In the genomic region with DNA sequence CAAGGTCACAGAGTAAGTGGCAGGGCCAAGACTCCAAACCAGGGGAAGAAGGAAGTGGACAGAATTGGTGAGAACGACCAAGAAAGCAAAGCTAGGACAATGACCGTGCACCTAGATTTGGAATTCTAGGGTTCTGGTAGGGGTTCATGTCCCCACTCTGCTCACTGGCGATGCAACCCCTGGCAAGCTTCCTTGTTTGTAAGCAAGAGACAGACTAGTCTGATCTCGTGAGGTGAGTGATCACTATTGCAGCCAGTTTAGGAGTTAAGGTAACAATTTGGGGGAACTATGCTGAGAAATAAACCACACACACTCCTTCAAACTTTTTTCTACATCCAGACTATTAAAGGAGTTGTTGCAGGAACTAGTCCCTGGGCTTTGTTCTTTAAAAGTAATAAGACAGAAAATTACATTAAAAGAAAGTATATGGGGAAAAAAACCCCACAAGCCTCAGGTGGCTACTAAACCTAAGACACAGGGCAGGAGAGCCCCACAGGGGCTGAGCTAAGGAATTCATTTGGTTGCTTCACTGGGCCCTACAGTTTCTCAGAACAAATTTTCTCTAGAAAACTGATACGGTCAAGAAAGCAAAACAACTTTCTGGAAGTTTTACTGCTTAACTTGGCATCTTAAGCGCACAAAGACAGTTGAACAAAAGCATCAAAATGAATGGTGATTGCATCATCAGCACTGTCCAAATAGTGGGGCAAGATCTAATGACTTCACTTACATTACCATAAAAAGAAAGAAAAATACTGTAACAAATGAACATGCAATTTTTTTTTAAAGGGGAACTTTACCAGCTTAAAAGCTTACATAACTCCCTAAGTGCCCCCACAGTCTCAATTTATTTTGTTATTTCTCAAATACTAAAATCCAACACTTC, we compare ENCODE assay signal across 10 cellular contexts. TPM values are rescaled to one million over a fixed set of nuclear protein-coding genes. Genes with fewer than 3 reads are reported as not detected.
DNase-seq lines count a peak whose midpoint lies in the region; ATAC-seq lines count a peak whose summit lies in the region.
"Had no signal": no experiment of that assay in that cellular context is flagged by ENCODE, and none has a peak within 500 bp of the region (broad histone marks: within the 10 kb centered on the region; RNA-seq: fewer than 3 reads in every experiment).

No MANE protein-coding gene starts in this region.

- CTCF ChIA-PET in activated naive CD4-positive, alpha-beta T cell treated with anti-CD3 and anti-CD28 coated beads for 36 hours (lab: Charles Lee), result interaction anchor here (1.0 to 1.8 kb wide), 2 partner anchors 10 to 12 kb away, joined by 3 to 6 read pairs; no protein-coding TSS in a partner anchor

- peak; percentile 34 for DNase-seq in activated naive CD4-positive, alpha-beta T cell treated with anti-CD3 and anti-CD28 coated beads for 36 hours
- no peak for DNase-seq in activated naive CD4-positive, alpha-beta T cell treated with Interleukin-2 at 50 U/mL for 16 hours
- no peak for DNase-seq in activated naive CD4-positive, alpha-beta T cell treated with anti-CD3 and anti-CD28 coated beads, Interleukin-2, amount 50 U/mL, for 72 hours (ENCODE audit: low spot score in 2 of 2)
- no peak for DNase-seq in left ventricle myocardium superior
- DNase-seq in stimulated activated CD8-positive, alpha-beta memory T cell treated with anti-CD3 and anti-CD28 coated beads, Interleukin-4, amount 100 ng/mL, for 48 hours, result no peak
- no peak for DNase-seq in NCI-H2029 treated with DMSO at 0.1 percent for 48 hours (lab: John Stamatoyannopoulos, UW)
- DNase-seq: C1 segment of cervical spinal cord, occipital lobe had no signal

- ATAC-seq in activated naive CD4-positive, alpha-beta T cell treated with anti-CD3 and anti-CD28 coated beads, Interleukin-2, amount 50 U/mL, for 72 hours, result no peak
- ATAC-seq in left ventricle myocardium superior (peak; percentile 44), HG03135 (IDR thresholded peaks at IDR 0.05; ENCODE audit: unreplicated experiment) (no peak)

- intact Hi-C loops in activated naive CD4-positive, alpha-beta T cell treated with anti-CD3 and anti-CD28 coated beads for 36 hours (cut with micrococcal nuclease), result no loop called here
- intact Hi-C loops in left ventricle myocardium superior (cut with micrococcal nuclease), result no loop called here

- no peaks in the 10 kb centered on the region for H3K27me3 ChIP-seq in subcutaneous abdominal adipose tissue (ENCODE audit: control insufficient read depth in 5 of 5, insufficient read depth in 4 of 5, low read length in 5 of 5)

- H3K4me1 ChIP-seq in subcutaneous abdominal adipose tissue (ENCODE audit: control insufficient read depth in 5 of 5, insufficient read depth in 5 of 5, low read length in 5 of 5), result peaks cover 0 to 27% (median 12%) of the 10 kb centered on the region in 5 donors

- peak overlapping the region; percentile 60 for H3K27ac ChIP-seq in subcutaneous abdominal adipose tissue (ENCODE audit: low read depth, low read length)

- H3K4me1 Mint-ChIP-seq in activated naive CD4-positive, alpha-beta T cell treated with anti-CD3 and anti-CD28 coated beads for 36 hours (ENCODE audit: low read depth), result peaks cover 86% of the 10 kb centered on the region

- H3K9me3 ChIP-seq in subcutaneous abdominal adipose tissue (ENCODE audit: control insufficient read depth in 5 of 5, low read length in 5 of 5), result no peaks in the 10 kb centered on the region

- peaks cover 54% of the 10 kb centered on the region for H3K36me3 Mint-ChIP-seq in activated naive CD4-positive, alpha-beta T cell treated with anti-CD3 and anti-CD28 coated beads for 36 hours (ENCODE audit: low read depth)
- H3K36me3 Mint-ChIP-seq in activated naive CD4-positive, alpha-beta T cell treated with anti-CD3 and anti-CD28 coated beads, Interleukin-2, amount 50 U/mL, for 72 hours, result peaks cover 0 to 51% of the 10 kb centered on the region in 2 donors

- H3K36me3 ChIP-seq in subcutaneous abdominal adipose tissue (ENCODE audit: control insufficient read depth in 5 of 5, insufficient read depth in 5 of 5, low read length in 5 of 5), result peaks cover 6 to 40% (median 35%) of the 10 kb centered on the region in 5 donors

- H3K9ac ChIP-seq in subcutaneous abdominal adipose tissue (ENCODE audit: low read length in 5 of 5), result peak overlapping the region in 1 of 5 donors; percentile 12

- H3K4me3 Mint-ChIP-seq in activated naive CD4-positive, alpha-beta T cell treated with anti-CD3 and anti-CD28 coated beads for 36 hours, result no peak overlapping the region

- no peak overlapping the region for H3K4me3 ChIP-seq in subcutaneous abdominal adipose tissue (ENCODE audit: low read depth in 1 of 5, low read length in 5 of 5)

- H3K27ac Mint-ChIP-seq in activated naive CD4-positive, alpha-beta T cell treated with anti-CD3 and anti-CD28 coated beads for 36 hours, result peak overlapping the region; percentile 90
- peak overlapping the region; percentile 14 to 58 for H3K27ac Mint-ChIP-seq in activated naive CD4-positive, alpha-beta T cell treated with anti-CD3 and anti-CD28 coated beads, Interleukin-2, amount 50 U/mL, for 72 hours

- H3K9me3 Mint-ChIP-seq in activated naive CD4-positive, alpha-beta T cell treated with anti-CD3 and anti-CD28 coated beads for 36 hours, result no peaks in the 10 kb centered on the region
- H3K9me3 Mint-ChIP-seq in activated naive CD4-positive, alpha-beta T cell treated with anti-CD3 and anti-CD28 coated beads, Interleukin-2, amount 50 U/mL, for 72 hours, result no peaks in the 10 kb centered on the region

- no peaks in the 10 kb centered on the region for H3K27me3 Mint-ChIP-seq in activated naive CD4-positive, alpha-beta T cell treated with anti-CD3 and anti-CD28 coated beads for 36 hours (ENCODE audit: low read depth)

RNA-seq across cellular contexts. Expression of a gene that starts 47.8 kb away (rescaled TPM):
- total RNA-seq in activated naive CD4-positive, alpha-beta T cell treated with anti-CD3 and anti-CD28 coated beads for 36 hours, result 100 to 1,000 TPM; 215 to 229 TPM
- total RNA-seq in activated naive CD4-positive, alpha-beta T cell treated with anti-CD3 and anti-CD28 coated beads, Interleukin-2, amount 50 U/mL, for 72 hours, result 100 to 1,000 TPM; 204 to 278 TPM
- total RNA-seq in left ventricle myocardium superior, result 25.7 TPM
